ENCODE assay signal across 15 cellular contexts in the genomic region with DNA sequence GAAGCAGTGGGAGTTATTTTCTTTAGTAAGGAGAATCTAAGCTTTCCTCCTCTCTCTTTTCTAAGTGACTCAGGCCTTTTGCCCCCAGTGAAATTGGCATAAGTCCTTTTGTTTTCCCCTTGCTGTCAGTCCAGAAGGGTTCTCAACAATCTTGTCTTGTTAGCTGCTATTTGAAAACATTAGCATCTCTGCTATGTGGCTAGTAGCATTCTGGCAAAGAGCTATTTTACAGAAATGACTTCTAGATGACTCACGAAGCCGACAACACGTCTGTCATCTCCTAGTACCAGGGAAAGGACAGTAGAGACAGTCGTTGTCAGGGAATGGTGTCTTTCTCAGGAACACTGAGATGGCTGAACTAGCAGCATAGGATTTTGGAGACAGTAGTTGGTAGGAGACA. TPM values are rescaled to one million over a fixed set of nuclear protein-coding genes. Genes with fewer than 3 reads are reported as not detected.
DNase-seq lines count a peak whose midpoint lies in the region; ATAC-seq, FAIRE-seq and TF ChIP-seq lines count a peak whose summit lies in the region.
"Had no signal": no experiment of that assay in that cellular context is flagged by ENCODE, and none has a peak within 500 bp of the region (broad histone marks: within the 10 kb centered on the region; RNA-seq: fewer than 3 reads in every experiment).

No MANE protein-coding gene starts in this region.

- FAIRE-seq in bronchial epithelial cell (lab: Jason Lieb, UNC): peak; percentile 50

- no peak for ATAC-seq in HG03342 (IDR thresholded peaks at IDR 0.05; ENCODE audit: unreplicated experiment)
- ATAC-seq: activated CD4-positive, alpha-beta T cell treated with anti-CD3 and anti-CD28 coated beads for 36 hours; natural killer cell; stimulated activated effector memory CD8-positive, alpha-beta T cell treated with anti-CD3 and anti-CD28 coated beads, Interleukin-12 subunit alpha, Interleukin-12 subunit beta, amount 100 ng/mL, for 72 hours had no signal

- no peaks in the 10 kb centered on the region for H3K4me1 ChIP-seq in tibial nerve

- TF ChIP-seq CTCF in bronchial epithelial cell (IDR thresholded peaks at IDR 0.05; ENCODE audit: insufficient read depth, low read length, severe bottlenecking): no peak
- no peak for TF ChIP-seq CTCF in tibial nerve (IDR thresholded peaks at IDR 0.05)

- TF ChIP-seq POLR2A in tibial nerve (IDR thresholded peaks at IDR 0.05): no peak

- H3K36me3 ChIP-seq in bronchial epithelial cell (ENCODE audit: control insufficient read depth, insufficient read depth, low read length) (peaks cover 28% of the 10 kb centered on the region), tibial nerve (peaks cover 6 to 100% (median 35%) of the 10 kb centered on the region in 3 donors)

- H3K4me3 ChIP-seq in bronchial epithelial cell (ENCODE audit: low read depth, low read length) (no peak overlapping the region), tibial nerve (no peak overlapping the region)

- H3K27ac ChIP-seq in caudate nucleus (ENCODE audit: low read depth, low read length): no peak overlapping the region
- H3K27ac ChIP-seq in tibial nerve: no peak overlapping the region

- no peaks in the 10 kb centered on the region for H3K27me3 ChIP-seq in bronchial epithelial cell (ENCODE audit: control insufficient read depth, insufficient read depth, low read length)
- no peaks in the 10 kb centered on the region for H3K27me3 ChIP-seq in tibial nerve

- peaks cover 0 to 8% (median 0%) of the 10 kb centered on the region in 4 donors for H3K9me3 ChIP-seq in tibial nerve

- no peak for TF ChIP-seq EP300 in tibial nerve (IDR thresholded peaks at IDR 0.05)

- WGBS in tibial nerve, 2 donors: 57 to 72% methylated on average over 4 of the region's 4 CpGs

- DNase-seq in A172 (ENCODE audit: low spot score) (peak; percentile 81), HS-27A (ENCODE audit: low read depth) (peak; percentile 33), bronchial epithelial cell (ENCODE audit: low read depth) (peak; percentile 46), inferior parietal cortex (ENCODE audit: extremely low spot score) (peak; percentile 39), caudate nucleus (lab: John Stamatoyannopoulos, UW) (no peak), NCI-H2227 treated with DMSO at 0.1 percent for 48 hours (lab: John Stamatoyannopoulos, UW) (no peak), tibial nerve (ENCODE audit: low spot score in 2 of 2) (no peak)
- DNase-seq: activated CD4-positive, alpha-beta T cell treated with anti-CD3 and anti-CD28 coated beads for 36 hours; effector CD4-positive, alpha-beta T cell; GDM1; natural killer cell had no signal

RNA-seq across cellular contexts. Expression of a gene that starts 14.7 kb away (rescaled TPM):
- 12.7 and 25.1 TPM in 2 replicates for total RNA-seq in A172 (2014; rRNA removed; shearing (Covaris generic))
- total RNA-seq in bronchial epithelial cell (7.4 and 9.9 TPM in 2 replicates), tibial nerve (10 to 100 TPM; 11.7 to 35.5 (median 27.5) TPM)

RNA-seq across cellular contexts. Expression of a gene that starts 54.7 kb away (rescaled TPM):
- 6.4 and 6.9 TPM in 2 replicates for total RNA-seq in A172 (2014; rRNA removed; shearing (Covaris generic))
- total RNA-seq in bronchial epithelial cell (not detected in 2 replicates), tibial nerve (not detected)
- total RNA-seq: activated CD4-positive, alpha-beta T cell treated with anti-CD3 and anti-CD28 coated beads for 36 hours; B cell; natural killer cell; SK-MEL-5 had no signal

Comparison
In these comparisons a context has a peak if more than half of its experiments do, and no peak if none do; other contexts are left out.
1. DNase-seq: peak in A172 (single experiment), HS-27A (single experiment), bronchial epithelial cell (single experiment) and inferior parietal cortex (single experiment); none in caudate nucleus (0 of 61), NCI-H2227 treated with DMSO at 0.1 percent for 48 hours (single experiment) and tibial nerve (0 of 2).